Comparison of ENCODE assay signal across 8 cellular contexts in the genomic region with DNA sequence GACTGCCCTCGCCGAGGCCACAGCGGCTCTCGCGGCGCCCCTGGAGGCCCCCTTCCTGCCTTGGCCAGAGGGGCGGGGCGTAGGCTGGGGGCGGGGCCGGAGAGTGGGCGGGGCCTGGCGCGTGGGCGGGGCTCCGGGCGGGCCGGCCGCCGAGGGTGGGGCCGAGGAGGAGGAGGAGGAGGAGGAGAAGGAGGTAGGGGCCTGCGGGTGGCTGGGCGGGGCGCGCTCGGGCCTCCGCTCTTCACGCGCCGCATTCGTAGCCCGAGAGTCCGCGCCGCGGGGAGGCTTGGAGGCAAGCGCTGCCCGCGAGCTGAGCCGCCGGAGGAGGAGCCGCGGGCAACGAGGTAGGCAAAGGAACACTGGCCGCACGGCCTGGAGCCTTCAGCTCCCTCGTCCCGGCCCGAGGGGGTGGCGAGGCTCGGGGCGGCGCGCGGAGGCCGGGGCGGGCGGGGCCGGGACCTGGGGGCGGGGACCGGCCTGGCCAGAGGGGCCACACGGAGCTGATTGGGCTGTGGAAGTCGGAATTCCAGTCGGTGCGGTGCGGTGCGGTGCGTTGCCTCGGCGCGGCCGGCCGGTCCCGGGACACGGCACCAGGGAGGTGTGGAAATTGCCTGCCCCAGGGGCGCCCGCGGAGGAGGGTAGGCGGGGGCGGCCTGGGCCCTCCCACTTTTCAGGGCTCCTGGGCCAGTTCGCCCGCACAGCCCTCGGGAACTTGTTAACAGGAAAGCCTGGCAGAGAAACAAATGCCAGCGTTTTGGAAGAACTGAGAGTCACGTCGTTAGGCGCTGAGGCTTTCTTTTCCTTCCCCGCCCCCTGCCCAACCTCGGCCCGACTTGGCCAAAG. TPM values are rescaled to one million over a fixed set of nuclear protein-coding genes. Genes with fewer than 3 reads are reported as not detected.
DNase-seq lines count a peak whose midpoint lies in the region; TF ChIP-seq lines count a peak whose summit lies in the region.

A gene with protein sequence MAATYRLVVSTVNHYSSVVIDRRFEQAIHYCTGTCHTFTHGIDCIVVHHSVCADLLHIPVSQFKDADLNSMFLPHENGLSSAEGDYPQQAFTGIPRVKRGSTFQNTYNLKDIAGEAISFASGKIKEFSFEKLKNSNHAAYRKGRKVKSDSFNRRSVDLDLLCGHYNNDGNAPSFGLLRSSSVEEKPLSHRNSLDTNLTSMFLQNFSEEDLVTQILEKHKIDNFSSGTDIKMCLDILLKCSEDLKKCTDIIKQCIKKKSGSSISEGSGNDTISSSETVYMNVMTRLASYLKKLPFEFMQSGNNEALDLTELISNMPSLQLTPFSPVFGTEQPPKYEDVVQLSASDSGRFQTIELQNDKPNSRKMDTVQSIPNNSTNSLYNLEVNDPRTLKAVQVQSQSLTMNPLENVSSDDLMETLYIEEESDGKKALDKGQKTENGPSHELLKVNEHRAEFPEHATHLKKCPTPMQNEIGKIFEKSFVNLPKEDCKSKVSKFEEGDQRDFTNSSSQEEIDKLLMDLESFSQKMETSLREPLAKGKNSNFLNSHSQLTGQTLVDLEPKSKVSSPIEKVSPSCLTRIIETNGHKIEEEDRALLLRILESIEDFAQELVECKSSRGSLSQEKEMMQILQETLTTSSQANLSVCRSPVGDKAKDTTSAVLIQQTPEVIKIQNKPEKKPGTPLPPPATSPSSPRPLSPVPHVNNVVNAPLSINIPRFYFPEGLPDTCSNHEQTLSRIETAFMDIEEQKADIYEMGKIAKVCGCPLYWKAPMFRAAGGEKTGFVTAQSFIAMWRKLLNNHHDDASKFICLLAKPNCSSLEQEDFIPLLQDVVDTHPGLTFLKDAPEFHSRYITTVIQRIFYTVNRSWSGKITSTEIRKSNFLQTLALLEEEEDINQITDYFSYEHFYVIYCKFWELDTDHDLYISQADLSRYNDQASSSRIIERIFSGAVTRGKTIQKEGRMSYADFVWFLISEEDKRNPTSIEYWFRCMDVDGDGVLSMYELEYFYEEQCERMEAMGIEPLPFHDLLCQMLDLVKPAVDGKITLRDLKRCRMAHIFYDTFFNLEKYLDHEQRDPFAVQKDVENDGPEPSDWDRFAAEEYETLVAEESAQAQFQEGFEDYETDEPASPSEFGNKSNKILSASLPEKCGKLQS (N-terminal part only) (plus strand): TSS at position 223 of the 843 bp plus-strand sequence. CDS start 35,771 bp downstream, outside the sequence.

- peak within 1 kb of the TSS; percentile 81 for H2BK120ac ChIP-seq in trophoblast cell (ENCODE audit: insufficient read depth, low read length, poor library complexity)

- H3K4me3 ChIP-seq in DOHH2 (ENCODE audit: low read length) (peak within 1 kb of the TSS; percentile 75), HAP-1 (peak within 1 kb of the TSS; percentile 71), trophoblast cell (ENCODE audit: low read depth, low read length) (peak within 1 kb of the TSS; percentile 97), thymus (ENCODE audit: low read length) (peak within 1 kb of the TSS; percentile 65)

- H4K8ac ChIP-seq in trophoblast cell (ENCODE audit: low read depth, low read length), result peak within 1 kb of the TSS; percentile 91

- H3K4ac ChIP-seq in trophoblast cell (ENCODE audit: low read depth, low read length), result peak within 1 kb of the TSS; percentile 87

- H3K79me2 ChIP-seq in DOHH2 (ENCODE audit: control insufficient read depth, low read length) (no peaks in the 10 kb centered on the region), trophoblast cell (ENCODE audit: control insufficient read depth, insufficient read depth, low read length, poor library complexity) (peaks cover 15% of the 10 kb centered on the region)

- H3K36me3 ChIP-seq in DOHH2 (ENCODE audit: control insufficient read depth, low read length) (no peaks in the 10 kb centered on the region), HAP-1 (replicated peaks) (no peaks in the 10 kb centered on the region), trophoblast cell (ENCODE audit: control insufficient read depth in 1 of 2, insufficient read depth in 2 of 2, low read length in 2 of 2) (peaks cover 0 to 2% of the 10 kb centered on the region in 2 experiments), thymus (ENCODE audit: control insufficient read depth, insufficient read depth) (no peaks in the 10 kb centered on the region)

- intact Hi-C loops in cardiac septum (cut with DNase I), result loop anchor here (2.0 to 5.0 kb wide), 3 partner anchors 57 to 232 kb away; a partner anchor contains a TSS

- peaks cover 12% of the 10 kb centered on the region for H3K4me1 ChIP-seq in DOHH2 (ENCODE audit: control insufficient read depth, low read length)
- H3K4me1 ChIP-seq in HAP-1, result peaks cover 24% of the 10 kb centered on the region
- H3K4me1 ChIP-seq in trophoblast cell (ENCODE audit: control insufficient read depth in 1 of 2, insufficient read depth in 2 of 2, low read length in 2 of 2), result peaks cover 0 to 10% of the 10 kb centered on the region in 2 experiments
- no peaks in the 10 kb centered on the region for H3K4me1 ChIP-seq in thymus (ENCODE audit: control insufficient read depth, insufficient read depth, low read length)

- H3K27me3 ChIP-seq in DOHH2 (ENCODE audit: control insufficient read depth, low read length) (peaks cover 29% of the 10 kb centered on the region), HAP-1 (ENCODE audit: low read depth) (no peaks in the 10 kb centered on the region), trophoblast cell (ENCODE audit: insufficient read depth, low read length) (no peaks in the 10 kb centered on the region), thymus (ENCODE audit: control insufficient read depth, insufficient read depth) (peaks cover 26% of the 10 kb centered on the region)

- no peaks in the 10 kb centered on the region for H4K20me1 ChIP-seq in DOHH2 (ENCODE audit: control insufficient read depth, insufficient read depth, low read depth, low read length)

- H3K27ac ChIP-seq in DOHH2 (ENCODE audit: low read depth, low read length), result no peak within 1 kb of the TSS
- peak within 1 kb of the TSS; percentile 73 for H3K27ac ChIP-seq in trophoblast cell (ENCODE audit: low read depth, low read length)
- no peak within 1 kb of the TSS for H3K27ac ChIP-seq in thymus (ENCODE audit: low read depth)

- in situ Hi-C loops in HAP-1 (cut with MboI; ENCODE audit: low sequenced_read_pairs), result no loop called here

- H2AK5ac ChIP-seq in trophoblast cell (ENCODE audit: low read length), result peak within 1 kb of the TSS; percentile 35

- DNase-seq in HAP-1 (ENCODE audit: low spot score in 2 of 2) (peak; percentile 81 to 90), MV-4-11 (lab: John Stamatoyannopoulos, UW) (peak; percentile 42), T-helper 1 cell (peak; percentile 26 to 70 (median 30)), amniotic stem cell (lab: John Stamatoyannopoulos, UW) (peak; percentile 34), cardiac septum (ENCODE audit: low spot score) (peak; percentile 93), trophoblast cell (peak; percentile 88 to 90)

- peak within 1 kb of the TSS; percentile 88 for H3K14ac ChIP-seq in trophoblast cell (ENCODE audit: low read length)

- TF ChIP-seq CTCF in DOHH2 (IDR thresholded peaks at IDR 0.05; ENCODE audit: low read depth, low read length, poor library complexity, severe bottlenecking), result no peak

- H3K4me2 ChIP-seq in DOHH2 (ENCODE audit: low read length) (peak within 1 kb of the TSS; percentile 85), trophoblast cell (ENCODE audit: low read length) (peak within 1 kb of the TSS; percentile 72)

- peak within 1 kb of the TSS; percentile 89 for H3K9ac ChIP-seq in trophoblast cell (ENCODE audit: low read length)

- H3K23ac ChIP-seq in trophoblast cell (ENCODE audit: low read length), result no peak within 1 kb of the TSS

- no peaks in the 10 kb centered on the region for H3K9me3 ChIP-seq in DOHH2 (ENCODE audit: control insufficient read depth, insufficient read depth, low read length)
- no peaks in the 10 kb centered on the region for H3K9me3 ChIP-seq in HAP-1
- no peaks in the 10 kb centered on the region for H3K9me3 ChIP-seq in trophoblast cell (ENCODE audit: insufficient read depth, low read depth, low read length)
- no peaks in the 10 kb centered on the region for H3K9me3 ChIP-seq in thymus (ENCODE audit: control insufficient read depth)

- no CpG with 5 or more reads among the region's 89 CpGs for WGBS in trophoblast cell (ENCODE audit: extremely low coverage, insufficient coverage, insufficient read length)
- 1% methylated on average over 89 of the region's 89 CpGs for WGBS in thymus

- peak within 1 kb of the TSS; percentile 94 for H4K12ac ChIP-seq in trophoblast cell (ENCODE audit: low read depth, low read length)

- peak within 1 kb of the TSS; percentile 46 for H2BK12ac ChIP-seq in trophoblast cell (ENCODE audit: low read length)

- no peaks in the 10 kb centered on the region for H3F3A ChIP-seq in DOHH2 (ENCODE audit: control insufficient read depth, insufficient read depth)

- H3K9me2 ChIP-seq in DOHH2 (replicated peaks; ENCODE audit: control insufficient read depth, low read length), result no peaks in the 10 kb centered on the region

- H3K79me1 ChIP-seq in trophoblast cell (ENCODE audit: low read length), result peaks cover 10% of the 10 kb centered on the region

- peak within 1 kb of the TSS; percentile 98 for H3K18ac ChIP-seq in trophoblast cell (ENCODE audit: low read length)

- H2BK5ac ChIP-seq in trophoblast cell (ENCODE audit: low read depth, low read length, poor library complexity), result peak within 1 kb of the TSS; percentile 90

- peak within 1 kb of the TSS; percentile 91 for H4K91ac ChIP-seq in trophoblast cell (ENCODE audit: low read depth, low read length)

- peak within 1 kb of the TSS; percentile 95 for H2AFZ ChIP-seq in trophoblast cell (ENCODE audit: insufficient read depth, low read length, poor library complexity)

RNA-seq across cellular contexts. Expression of the gene that starts here (rescaled TPM):
- total RNA-seq in cardiac septum, result 82.8 TPM
- polyA plus RNA-seq in trophoblast cell (2013), result 12.6 and 13.0 TPM in 2 replicates
- 1.1 TPM for polyA plus RNA-seq in thymus

Comparison
In these comparisons a context has a peak if more than half of its experiments do, and no peak if none do; other contexts are left out.
1. DNase-seq: peak in every context shown above with its lines; median percentile 93 in cardiac septum; 89 in trophoblast cell; 86 in HAP-1; 42 in MV-4-11; 34 in amniotic stem cell; 30 in T-helper 1 cell.